In genomic region chr15:67023517-67024321, GRCh38 we compare ENCODE assay signal across 10 cellular contexts. TPM values are rescaled to one million over a fixed set of nuclear protein-coding genes. Genes with fewer than 3 reads are reported as not detected.
A peak's percentile ranks its signal among the peaks of the same experiment; 100 is the strongest.
DNase-seq lines count a peak whose midpoint lies in the region; ATAC-seq, FAIRE-seq and TF ChIP-seq lines count a peak whose summit lies in the region.
"Had no signal": no experiment of that assay in that cellular context is flagged by ENCODE, and none has a peak within 500 bp of the region (broad histone marks: within the 10 kb centered on the region; RNA-seq: fewer than 3 reads in every experiment).

No MANE protein-coding gene starts in this region.

- BruUV-seq in Caco-2 (replicated peaks; lab: Mats Ljungman, UMichigan) = no TSS peak

- H3K9me3 ChIP-seq in Caco-2 = no peaks in the 10 kb centered on the region

- no peaks in the 10 kb centered on the region for H3K9me3 Mint-ChIP-seq in Caco-2 (ENCODE audit: unreplicated experiment)
- no peaks in the 10 kb centered on the region for H3K9me3 Mint-ChIP-seq in T-cell

- DNase-seq in Caco-2 (no peak), left ventricle myocardium superior (no peak), renal cortical epithelial cell (ENCODE audit: low read depth) (peak; percentile 51), D721Med (ENCODE audit: insufficient read length, low spot score) (no peak), T-cell (no peak)
- DNase-seq: effector memory CD4-positive, alpha-beta T cell had no signal

- intact Hi-C loops in Caco-2 (cut with micrococcal nuclease; ENCODE audit: unreplicated experiment) (loop anchor here (1.0 kb wide), 1 partner anchor 21 kb away; no protein-coding TSS in a partner anchor), left ventricle myocardium superior (cut with micrococcal nuclease) (no loop called here)

- H3K27ac Mint-ChIP-seq in Caco-2 (ENCODE audit: unreplicated experiment) = peak overlapping the region; percentile 10
- no peak overlapping the region for H3K27ac Mint-ChIP-seq in T-cell
- H3K27ac Mint-ChIP-seq: memory B cell had no signal

- H3K4me1 Mint-ChIP-seq in Caco-2 (ENCODE audit: low read depth, unreplicated experiment) (peaks cover 18% of the 10 kb centered on the region), T-cell (peaks cover 4 to 7% (median 6%) of the 10 kb centered on the region in 3 donors)

- TF ChIP-seq CTCF in Caco-2 (IDR thresholded peaks at IDR 0.05; ENCODE audit: insufficient read depth in 1 of 2, low read depth in 1 of 2, low read length in 1 of 2, severe bottlenecking in 1 of 2, unreplicated experiment in 1 of 2) (no peak), D721Med (IDR thresholded peaks at IDR 0.05; ENCODE audit: insufficient read depth, missing control alignments) (no peak)

- H3K27me3 Mint-ChIP-seq in Caco-2 (ENCODE audit: insufficient read depth, unreplicated experiment) (no peaks in the 10 kb centered on the region), T-cell (peaks cover 0 to 3% of the 10 kb centered on the region in 2 donors)

- ATAC-seq in SK-N-SH treated with all-trans-retinoic acid at 6 μM for 48 hours (peak; percentile 17), left ventricle myocardium superior (peak; percentile 10), HG03159 (IDR thresholded peaks at IDR 0.05; ENCODE audit: unreplicated experiment) (no peak), GM21381 (IDR thresholded peaks at IDR 0.05; ENCODE audit: unreplicated experiment) (no peak), T-cell (replicated peaks in 1 of 4) (no peak)

- H3K36me3 ChIP-seq in Caco-2 (ENCODE audit: control insufficient read depth, insufficient read depth, low read length) = no peaks in the 10 kb centered on the region

- H3K36me3 Mint-ChIP-seq in Caco-2 (ENCODE audit: insufficient read depth, unreplicated experiment) (no peaks in the 10 kb centered on the region), T-cell (no peaks in the 10 kb centered on the region)
- H3K36me3 Mint-ChIP-seq: memory B cell had no signal

- POLR2A ChIA-PET in Caco-2 (lab: Charles Lee) (no interaction called here), T-cell (lab: Charles Lee) (no interaction called here)

- H3K27me3 ChIP-seq in Caco-2 (replicated peaks; ENCODE audit: control insufficient read depth, insufficient read depth, low read length) = no peaks in the 10 kb centered on the region

- FAIRE-seq in D721Med (lab: Jason Lieb, UNC) = no peak

- CTCF ChIA-PET in Caco-2 (lab: Charles Lee) (no interaction called here), T-cell (lab: Charles Lee) (no interaction called here)

- H3K4me3 Mint-ChIP-seq in Caco-2 (ENCODE audit: unreplicated experiment) (no peak overlapping the region), T-cell (no peak overlapping the region)
- H3K4me3 Mint-ChIP-seq: memory B cell had no signal

- H3K4me3 ChIP-seq in Caco-2 (ENCODE audit: low read depth, low read length) = no peak overlapping the region

- peaks cover 12% of the 10 kb centered on the region for H3K4me1 ChIP-seq in Caco-2

TF ChIP-seq in SK-N-SH treated with all-trans-retinoic acid at 6 μM for 48 hours, 23 proteins besides CTCF, POLR2A, EP300 and RAD21:
- TF ChIP-seq CREB5 (CRISPR knock-in tag; IDR thresholded peaks at IDR 0.05; ENCODE audit: low read depth) (no peak), TSHZ2 (CRISPR knock-in tag; IDR thresholded peaks at IDR 0.05) (no peak), TOX (CRISPR knock-in tag; IDR thresholded peaks at IDR 0.05; ENCODE audit: borderline replicate concordance) (no peak), TCF4 (CRISPR knock-in tag; IDR thresholded peaks at IDR 0.05; ENCODE audit: borderline replicate concordance) (no peak), BACH2 (CRISPR knock-in tag; IDR thresholded peaks at IDR 0.05; ENCODE audit: borderline replicate concordance) (no peak), ZNF70 (CRISPR knock-in tag; IDR thresholded peaks at IDR 0.05) (no peak)
TF ChIP-seq in SK-N-SH treated with all-trans-retinoic acid at 6 μM for 48 hours: peak in this region for 0.

RNA-seq across cellular contexts. Expression of gene SMAD3, which starts 41.7 kb away (rescaled TPM):
- 51.5 and 54.8 TPM in 2 replicates for total RNA-seq in Caco-2 (2022)
- total RNA-seq in left ventricle myocardium superior = 16.7 TPM
- 28.8 and 31.4 TPM in 2 replicates for total RNA-seq in renal cortical epithelial cell
- total RNA-seq in T-cell = 100 to 1,000 TPM in 3 of 5 donors, 10 to 100 TPM in 2; 55.4 to 159 (median 110) TPM

Comparison
In these comparisons a context has a peak if more than half of its experiments do, and no peak if none do; other contexts are left out.
1. ATAC-seq: peak in SK-N-SH treated with all-trans-retinoic acid at 6 μM for 48 hours (single experiment) and left ventricle myocardium superior (single experiment); none in HG03159 (single experiment), GM21381 (single experiment) and T-cell (0 of 4).